In genomic region chr7:1555046-1555812, GRCh38 we compare ENCODE assay signal across 8 cellular contexts. TPM values are rescaled to one million over a fixed set of nuclear protein-coding genes. Genes with fewer than 3 reads are reported as not detected.
DNase-seq lines count a peak whose midpoint lies in the region; ATAC-seq and TF ChIP-seq lines count a peak whose summit lies in the region.

No MANE protein-coding gene starts in this region.

- CTCF ChIA-PET in HCT116 (lab: Charles Lee), result interaction anchor here (0.7 to 2.7 kb wide), 9 partner anchors 18 to 654 kb away, joined by 3 to 31 read pairs (median 5); no protein-coding TSS in a partner anchor

- peak; percentile 10 for TF ChIP-seq POLR2A in HCT116 (IDR thresholded peaks at IDR 0.05; ENCODE audit: borderline replicate concordance, extremely low read depth, insufficient read depth, insufficient read length)

- intact Hi-C loops in HCT116 (cut with micrococcal nuclease), result loop anchor here (2.0 kb wide), 1 partner anchor 136 kb away; no protein-coding TSS in a partner anchor

- H3K27me3 ChIP-seq in HCT116 (ENCODE audit: insufficient read depth, low read length) (no peaks in the 10 kb centered on the region), NT2/D1 (ENCODE audit: insufficient read depth, insufficient read length) (no peaks in the 10 kb centered on the region), skeletal muscle satellite cell (ENCODE audit: control insufficient read depth, insufficient read depth, low read length) (no peaks in the 10 kb centered on the region)

- no TSS peak for BruUV-seq in HCT116 (replicated peaks; lab: Mats Ljungman, UMichigan)

- in situ Hi-C loops in GM13976 (cut with MboI; ENCODE audit: low sequenced_read_pairs, unreplicated experiment), result no loop called here

- no peaks in the 10 kb centered on the region for H4K20me1 ChIP-seq in HCT116 (ENCODE audit: insufficient read depth)

- H3K9ac ChIP-seq in HCT116 (ENCODE audit: low read length) (peak overlapping the region; percentile 86), NT2/D1 (ENCODE audit: insufficient read length, low read depth) (peak overlapping the region; percentile 38), skeletal muscle satellite cell (ENCODE audit: low read depth, low read length) (peak overlapping the region; percentile 59)

- H3K4me2 ChIP-seq in HCT116 (ENCODE audit: low read length) (peak overlapping the region; percentile 98), skeletal muscle satellite cell (ENCODE audit: low read length) (peak overlapping the region; percentile 66)

- H3K79me2 ChIP-seq in HCT116 (ENCODE audit: insufficient read depth, low read length), result peaks cover 9% of the 10 kb centered on the region; the same call in 1 of the 2 replicates

- peak; percentile 71 for ATAC-seq in HCT116
- ATAC-seq in GM18502 (IDR thresholded peaks at IDR 0.05; ENCODE audit: poor library complexity, unreplicated experiment), result no peak
- ATAC-seq in HG02763 (IDR thresholded peaks at IDR 0.05; ENCODE audit: unreplicated experiment), result no peak
- ATAC-seq in HG03460 (IDR thresholded peaks at IDR 0.05; ENCODE audit: unreplicated experiment), result no peak

- no peak overlapping the region for H2AFZ ChIP-seq in HCT116 (ENCODE audit: low read depth, low read length, poor library complexity, severe bottlenecking)

- H3K4me1 ChIP-seq in HCT116 (ENCODE audit: control insufficient read depth in 1 of 2, insufficient read depth in 2 of 2, low read length in 2 of 2) (peaks cover 32 to 58% of the 10 kb centered on the region in 2 experiments), NT2/D1 (ENCODE audit: insufficient read depth, insufficient read length) (peaks cover 47% of the 10 kb centered on the region), skeletal muscle satellite cell (ENCODE audit: control insufficient read depth, insufficient read depth, low read length) (peaks cover 23% of the 10 kb centered on the region)

- no peak for TF ChIP-seq RAD21 in HCT116 (IDR thresholded peaks at IDR 0.05; ENCODE audit: low read depth)

- H3K4me3 ChIP-seq in HCT116 (replicated peaks in 1 of 2; ENCODE audit: low read depth in 1 of 2, low read length in 2 of 2) (peak overlapping the region; percentile 61 to 66), NT2/D1 (ENCODE audit: insufficient read length, low read depth) (peak overlapping the region; percentile 27), fibroblast of pulmonary artery (replicated peaks; ENCODE audit: low read depth, low read length) (no peak overlapping the region), skeletal muscle satellite cell (ENCODE audit: low read length) (peak overlapping the region; percentile 39)

- H3K9me3 ChIP-seq in HCT116 (ENCODE audit: control insufficient read depth in 1 of 2, insufficient read depth in 1 of 2, low read depth in 1 of 2, low read length in 2 of 2), result no peaks in the 10 kb centered on the region
- no peaks in the 10 kb centered on the region for H3K9me3 ChIP-seq in NT2/D1 (ENCODE audit: insufficient read depth, low read length)
- H3K9me3 ChIP-seq in skeletal muscle satellite cell (replicated peaks; ENCODE audit: low read length), result no peaks in the 10 kb centered on the region

- no peak for TF ChIP-seq CTCF in HCT116 (IDR thresholded peaks at IDR 0.05 in 2 of 3, conservative IDR thresholded peaks at IDR 0.05 in 1 of 3; ENCODE audit: borderline replicate concordance in 1 of 3, insufficient read depth in 1 of 3, low read depth in 2 of 3, low read length in 2 of 3)
- no peak for TF ChIP-seq CTCF in fibroblast of pulmonary artery (IDR thresholded peaks at IDR 0.05; ENCODE audit: low read length, missing control alignments)
- no peak for TF ChIP-seq CTCF in GM13976 (IDR thresholded peaks at IDR 0.05; ENCODE audit: borderline replicate concordance, control extremely low read depth, extremely low read depth, insufficient read depth, missing control alignments)

- RAD21 ChIA-PET in HCT116 (lab: Charles Lee; ENCODE audit: low non-redundant PET in 1 of 2, low total read pairs in 2 of 2, uncharacterized antibody in 2 of 2, unreplicated experiment in 2 of 2), result interaction anchor here in 1 of 2 experiments (1.2 to 1.6 kb wide), 2 partner anchors 18 to 49 kb away, joined by 3 to 7 read pairs; no protein-coding TSS in a partner anchor

- no peaks in the 10 kb centered on the region for H3K9me2 ChIP-seq in HCT116 (ENCODE audit: insufficient read depth)

- peak overlapping the region; percentile 99 for H3K27ac ChIP-seq in HCT116 (ENCODE audit: low read depth, low read length)

- POLR2A ChIA-PET in HCT116 (lab: Charles Lee), result interaction anchor here (0.8 to 2.0 kb wide), 4 partner anchors 10 to 49 kb away, joined by 3 to 13 read pairs (median 4); no protein-coding TSS in a partner anchor

- H3K36me3 ChIP-seq in HCT116 (ENCODE audit: control insufficient read depth in 1 of 2, insufficient read depth in 2 of 2, low read length in 2 of 2) (no peaks in the 10 kb centered on the region), NT2/D1 (ENCODE audit: insufficient read depth, insufficient read length, low read length) (no peaks in the 10 kb centered on the region), skeletal muscle satellite cell (ENCODE audit: insufficient read depth, low read length) (no peaks in the 10 kb centered on the region)

- DNase-seq in HCT116 (ENCODE audit: low read depth, low spot score) (no peak), NT2/D1 (ENCODE audit: low read depth, low spot score) (peak; percentile 73), fibroblast of pulmonary artery (ENCODE audit: low read depth) (peak; percentile 82), GM13976 (ENCODE audit: low spot score) (no peak)

TF ChIP-seq in HCT116, 20 proteins besides CTCF, POLR2A, EP300 and RAD21:
- TF ChIP-seq POLR2AphosphoS5 (IDR thresholded peaks at IDR 0.05; ENCODE audit: low read depth, low read length), result peak; percentile 73
- TF ChIP-seq JUND (IDR thresholded peaks at IDR 0.05), result no peak

RNA-seq across cellular contexts. Expression of gene TMEM184A, which starts 0.8 kb away (rescaled TPM):
- total RNA-seq in HCT116 (2021; ENCODE audit: unreplicated experiment), result 34.8 TPM
- 21.4 and 21.7 TPM in 2 replicates for polyA plus RNA-seq in HCT116 (2012)
- under 0.01 TPM in 1 of 2 replicates, not detected in the other for total RNA-seq in skeletal muscle satellite cell (2012; rRNA removed)

RNA-seq across cellular contexts. Expression of gene PSMG3, which starts 14.6 kb away (rescaled TPM):
- total RNA-seq in HCT116 (2021; ENCODE audit: unreplicated experiment), result 60.9 TPM
- polyA plus RNA-seq in HCT116 (2012), result 82.1 and 82.9 TPM in 2 replicates
- total RNA-seq in skeletal muscle satellite cell (2012; rRNA removed), result 47.0 and 47.7 TPM in 2 replicates

RNA-seq across cellular contexts. Expression of gene MAFK, which starts 24.7 kb away (rescaled TPM):
- 56.3 TPM for total RNA-seq in HCT116 (2021; ENCODE audit: unreplicated experiment)
- polyA plus RNA-seq in HCT116 (2012), result 35.3 and 61.9 TPM in 2 replicates
- total RNA-seq in skeletal muscle satellite cell (2012; rRNA removed), result 8.6 and 11.4 TPM in 2 replicates

RNA-seq across cellular contexts. Expression of gene INTS1, which starts 51.0 kb away (rescaled TPM):
- total RNA-seq in HCT116 (2021; ENCODE audit: unreplicated experiment), result 167 TPM
- polyA plus RNA-seq in HCT116 (2012), result 100 TPM in 2 replicates
- total RNA-seq in skeletal muscle satellite cell (2012; rRNA removed), result 63.6 and 65.3 TPM in 2 replicates

Comparison
In these comparisons a context has a peak if more than half of its experiments do, and no peak if none do; other contexts are left out.
1. DNase-seq: peak in NT2/D1 (single experiment) and fibroblast of pulmonary artery (single experiment); none in HCT116 (single experiment) and GM13976 (single experiment).
2. Peak in every context shown above with its lines, with median percentiles within 50 percentile points of each other: H3K9ac ChIP-seq.